ENCODE assay signal across 8 cellular contexts in genomic region chr10:64329510-64329909, GRCh38.
"Had no signal": no experiment of that assay in that cellular context is flagged by ENCODE, and none has a peak within 500 bp of the region (broad histone marks: within the 10 kb centered on the region; RNA-seq: fewer than 3 reads in every experiment).

No MANE protein-coding gene starts in this region.

- H3K4me3 ChIP-seq: GM12878 had no signal

- FAIRE-seq: G401.6, GM12878, GM12891, GM12892, GM18507, GM19239 had no signal

- ATAC-seq: GM12878 had no signal

- DNase-seq: GDM1, GF-D8 had no signal
